Comparison of ENCODE assay signal across 8 cellular contexts in the genomic region with DNA sequence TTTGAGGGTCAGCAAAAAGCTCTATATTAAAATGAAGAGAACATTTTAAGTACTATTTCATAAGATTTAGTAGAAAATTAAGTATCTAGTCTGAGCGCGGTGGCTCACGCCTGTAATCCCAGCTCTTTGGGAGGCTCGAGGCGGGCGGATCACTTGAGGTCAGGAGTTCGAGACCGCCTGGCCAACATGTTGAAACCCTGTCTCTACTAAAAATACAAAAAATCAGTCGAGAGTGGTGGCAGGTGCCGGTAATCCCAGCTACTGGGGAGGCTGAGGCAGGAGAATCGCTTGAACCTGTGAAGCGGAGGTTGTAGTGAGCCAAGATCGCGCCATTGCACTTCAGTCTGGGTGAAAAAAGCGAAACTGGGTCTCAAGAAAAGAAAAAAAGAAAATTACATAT. TPM values are rescaled to one million over a fixed set of nuclear protein-coding genes. Genes with fewer than 3 reads are reported as not detected.
DNase-seq lines count a peak whose midpoint lies in the region; ATAC-seq and TF ChIP-seq lines count a peak whose summit lies in the region.

No MANE protein-coding gene starts in this region.

- H3K27ac ChIP-seq in upper lobe of right lung: no peak overlapping the region
- H3K27ac ChIP-seq in body of pancreas: no peak overlapping the region
- peak overlapping the region in 1 of 4 donors; percentile 89 for H3K27ac ChIP-seq in transverse colon

- peaks cover 34% of the 10 kb centered on the region for H3K36me3 Mint-ChIP-seq in stimulated activated naive CD8-positive, alpha-beta T cell treated with anti-CD3 and anti-CD28 coated beads, Interleukin-15, Interleukin-2, amounts not matched to agents 100 ng/mL and 50 ng/mL, for 24 hours (ENCODE audit: low read depth)
- peaks cover 27% of the 10 kb centered on the region for H3K36me3 Mint-ChIP-seq in activated CD8-positive, alpha-beta T cell treated with anti-CD3 and anti-CD28 coated beads, Interleukin-2, amount 10 ng/mL, durations not matched to agents 7 days and 5 days (ENCODE audit: low read depth)

- no peak for DNase-seq in stimulated activated naive CD8-positive, alpha-beta T cell treated with anti-CD3 and anti-CD28 coated beads, Interleukin-15, Interleukin-2, amounts not matched to agents 100 U/mL and 50 U/mL, for 24 hours
- no peak for DNase-seq in activated CD8-positive, alpha-beta T cell treated with anti-CD3 and anti-CD28 coated beads, Interleukin-2, amount 10 ng/mL, durations not matched to agents 7 days and 5 days
- DNase-seq in upper lobe of right lung: no peak
- DNase-seq in body of pancreas: no peak
- DNase-seq in transverse colon: no peak
- DNase-seq in NCI-H146 treated with DMSO at 0.1 percent for 48 hours (lab: John Stamatoyannopoulos, UW; ENCODE audit: unreplicated experiment): no peak

- H3K9me3 ChIP-seq in iPS-15b (ENCODE audit: control insufficient read depth, insufficient read depth, low read length) (no peaks in the 10 kb centered on the region), upper lobe of right lung (no peaks in the 10 kb centered on the region), body of pancreas (no peaks in the 10 kb centered on the region), transverse colon (no peaks in the 10 kb centered on the region)

- TF ChIP-seq CTCF in upper lobe of right lung (IDR thresholded peaks at IDR 0.05) (no peak), body of pancreas (IDR thresholded peaks at IDR 0.05) (no peak), transverse colon (IDR thresholded peaks at IDR 0.05) (no peak)

- peaks cover 12% of the 10 kb centered on the region for H3K27me3 ChIP-seq in iPS-15b (ENCODE audit: control insufficient read depth, insufficient read depth, low read length)
- no peaks in the 10 kb centered on the region for H3K27me3 ChIP-seq in upper lobe of right lung
- no peaks in the 10 kb centered on the region for H3K27me3 ChIP-seq in body of pancreas
- H3K27me3 ChIP-seq in transverse colon: no peaks in the 10 kb centered on the region

- H3K4me1 ChIP-seq in iPS-15b (ENCODE audit: control insufficient read depth, insufficient read depth, low read length) (no peaks in the 10 kb centered on the region), upper lobe of right lung (peaks cover 18% of the 10 kb centered on the region), body of pancreas (peaks cover 14% of the 10 kb centered on the region), transverse colon (peaks cover 5 to 23% (median 15%) of the 10 kb centered on the region in 4 donors)

- in situ Hi-C loops in transverse colon (cut with MboI; ENCODE audit: low pct_ligation_motif_present in 1 of 4, low pct_unique_long_range_greater_than_20kb in 1 of 4, low sequenced_read_pairs in 3 of 4): no loop called here

- H3K4me3 ChIP-seq in iPS-15b (ENCODE audit: low read depth, low read length) (peak overlapping the region; percentile 96), upper lobe of right lung (peak overlapping the region; percentile 89), body of pancreas (no peak overlapping the region), transverse colon (peak overlapping the region in 1 of 4 donors; percentile 83)

- intact Hi-C loops in upper lobe of right lung (cut with DNase I): no loop called here
- intact Hi-C loops in body of pancreas (cut with DNase I): no loop called here
- intact Hi-C loops in transverse colon (cut with DNase I; ENCODE audit: low total_unique reads): no loop called here

- no peak for TF ChIP-seq EP300 in transverse colon (IDR thresholded peaks at IDR 0.05; ENCODE audit: low read depth)

- peak overlapping the region; percentile 95 for H3K4me3 Mint-ChIP-seq in stimulated activated naive CD8-positive, alpha-beta T cell treated with anti-CD3 and anti-CD28 coated beads, Interleukin-15, Interleukin-2, amounts not matched to agents 100 ng/mL and 50 ng/mL, for 24 hours
- peak overlapping the region; percentile 88 for H3K4me3 Mint-ChIP-seq in activated CD8-positive, alpha-beta T cell treated with anti-CD3 and anti-CD28 coated beads, Interleukin-2, amount 10 ng/mL, durations not matched to agents 7 days and 5 days

- no peaks in the 10 kb centered on the region for H3K9me3 Mint-ChIP-seq in stimulated activated naive CD8-positive, alpha-beta T cell treated with anti-CD3 and anti-CD28 coated beads, Interleukin-15, Interleukin-2, amounts not matched to agents 100 ng/mL and 50 ng/mL, for 24 hours
- no peaks in the 10 kb centered on the region for H3K9me3 Mint-ChIP-seq in activated CD8-positive, alpha-beta T cell treated with anti-CD3 and anti-CD28 coated beads, Interleukin-2, amount 10 ng/mL, durations not matched to agents 7 days and 5 days (ENCODE audit: insufficient read depth)

- H3K27ac Mint-ChIP-seq in stimulated activated naive CD8-positive, alpha-beta T cell treated with anti-CD3 and anti-CD28 coated beads, Interleukin-15, Interleukin-2, amounts not matched to agents 100 ng/mL and 50 ng/mL, for 24 hours: no peak overlapping the region
- no peak overlapping the region for H3K27ac Mint-ChIP-seq in activated CD8-positive, alpha-beta T cell treated with anti-CD3 and anti-CD28 coated beads, Interleukin-2, amount 10 ng/mL, durations not matched to agents 7 days and 5 days

- TF ChIP-seq POLR2A in body of pancreas (IDR thresholded peaks at IDR 0.05) (no peak), transverse colon (IDR thresholded peaks at IDR 0.05) (no peak)

- H3K36me3 ChIP-seq in iPS-15b (ENCODE audit: control insufficient read depth, insufficient read depth, low read length): peaks cover 6% of the 10 kb centered on the region
- H3K36me3 ChIP-seq in upper lobe of right lung: peaks cover 15% of the 10 kb centered on the region
- H3K36me3 ChIP-seq in body of pancreas (replicated peaks in 1 of 2; ENCODE audit: insufficient read depth in 1 of 2, low read depth in 2 of 2): no peaks in the 10 kb centered on the region
- peaks cover 0 to 17% (median 5%) of the 10 kb centered on the region in 4 donors for H3K36me3 ChIP-seq in transverse colon

- peaks cover 40% of the 10 kb centered on the region for H3K4me1 Mint-ChIP-seq in stimulated activated naive CD8-positive, alpha-beta T cell treated with anti-CD3 and anti-CD28 coated beads, Interleukin-15, Interleukin-2, amounts not matched to agents 100 ng/mL and 50 ng/mL, for 24 hours (ENCODE audit: low read depth)
- peaks cover 35% of the 10 kb centered on the region for H3K4me1 Mint-ChIP-seq in activated CD8-positive, alpha-beta T cell treated with anti-CD3 and anti-CD28 coated beads, Interleukin-2, amount 10 ng/mL, durations not matched to agents 7 days and 5 days (ENCODE audit: low read depth)

- no peak overlapping the region for H3K9ac ChIP-seq in iPS-15b (ENCODE audit: low read depth, low read length)

- 95 to 97% methylated on average over 15 of the region's 15 CpGs for WGBS in body of pancreas, 2 donors
- WGBS in transverse colon (ENCODE audit: low coverage in 1 of 2), 2 donors: 92 to 95% methylated on average over 13 to 15 of the region's 15 CpGs

- CTCF ChIA-PET in activated CD8-positive, alpha-beta T cell treated with anti-CD3 and anti-CD28 coated beads, Interleukin-2, amount 10 ng/mL, durations not matched to agents 7 days and 5 days (lab: Charles Lee): interaction anchor here (1.0 to 2.1 kb wide), 2 partner anchors 108 to 679 kb away, joined by 3 to 5 read pairs; a partner anchor contains a TSS

- no peaks in the 10 kb centered on the region for H3K27me3 Mint-ChIP-seq in stimulated activated naive CD8-positive, alpha-beta T cell treated with anti-CD3 and anti-CD28 coated beads, Interleukin-15, Interleukin-2, amounts not matched to agents 100 ng/mL and 50 ng/mL, for 24 hours
- no peaks in the 10 kb centered on the region for H3K27me3 Mint-ChIP-seq in activated CD8-positive, alpha-beta T cell treated with anti-CD3 and anti-CD28 coated beads, Interleukin-2, amount 10 ng/mL, durations not matched to agents 7 days and 5 days (ENCODE audit: low read depth)

- POLR2A ChIA-PET in activated CD8-positive, alpha-beta T cell treated with anti-CD3 and anti-CD28 coated beads, Interleukin-2, amount 10 ng/mL, durations not matched to agents 7 days and 5 days (lab: Charles Lee): interaction anchor here (0.7 to 0.9 kb wide), 2 partner anchors 24 to 108 kb away, joined by 3 to 4 read pairs; a partner anchor contains a TSS

- ATAC-seq in stimulated activated naive CD8-positive, alpha-beta T cell treated with anti-CD3 and anti-CD28 coated beads, Interleukin-15, Interleukin-2, amounts not matched to agents 100 U/mL and 50 U/mL, for 24 hours: no peak
- no peak for ATAC-seq in activated CD8-positive, alpha-beta T cell treated with anti-CD3 and anti-CD28 coated beads, Interleukin-2, amount 10 ng/mL, durations not matched to agents 7 days and 5 days
- ATAC-seq in upper lobe of right lung (no peak), body of pancreas (no peak)

RNA-seq across cellular contexts. Expression of a gene that starts 1.6 kb away (rescaled TPM):
- 10 to 100 TPM; 71.9 to 82.7 TPM for total RNA-seq in activated CD8-positive, alpha-beta T cell treated with anti-CD3 and anti-CD28 coated beads, Interleukin-2, amount 10 ng/mL, durations not matched to agents 7 days and 5 days
- total RNA-seq in upper lobe of right lung (47.8 TPM), body of pancreas (10 to 100 TPM; 14.5 to 18.8 TPM), transverse colon (10 to 100 TPM; 14.6 to 52.7 (median 21.3) TPM)

Comparison
In these comparisons a context has a peak if more than half of its experiments do, and no peak if none do; other contexts are left out.
1. H3K4me3 ChIP-seq: peak in iPS-15b (single experiment) and upper lobe of right lung (single experiment); none in body of pancreas (0 of 2).